10 cellular contexts compared by ENCODE assay signal in genomic region chr1:92834617-92835016, GRCh38. TPM values are rescaled to one million over a fixed set of nuclear protein-coding genes. Genes with fewer than 3 reads are reported as not detected.
A peak's percentile ranks its signal among the peaks of the same experiment; 100 is the strongest.
DNase-seq lines count a peak whose midpoint lies in the region; ATAC-seq, FAIRE-seq and TF ChIP-seq lines count a peak whose summit lies in the region.
"Had no signal": no experiment of that assay in that cellular context is flagged by ENCODE, and none has a peak within 500 bp of the region (broad histone marks: within the 10 kb centered on the region; RNA-seq: fewer than 3 reads in every experiment).

No MANE protein-coding gene starts in this region.

- DNase-seq in activated T-cell treated with anti-CD3 and anti-CD28 coated beads, Interleukin-2, amount 50 U/mL, for 72 hours = no peak
- DNase-seq in activated T-cell treated with anti-CD3 and anti-CD28 coated beads for 4 hours (no peak), fibroblast of pulmonary artery (ENCODE audit: low read depth) (no peak), pancreas (no peak), esophagus muscularis mucosa (ENCODE audit: extremely low spot score) (no peak)
- no peak for DNase-seq in T-helper 2 cell treated with Interferon-gamma antibody and Interleukin-4, amounts not matched to agents 5 μg/mL and 100 μg/mL, for 36 hours (ENCODE audit: low spot score)
- DNase-seq: NCI-H2107 had no signal

- H3K27me3 ChIP-seq in pancreas = no peaks in the 10 kb centered on the region
- no peaks in the 10 kb centered on the region for H3K27me3 ChIP-seq in esophagus muscularis mucosa
- H3K27me3 ChIP-seq: vagina had no signal

- H3K4me3 Mint-ChIP-seq in activated T-cell treated with anti-CD3 and anti-CD28 coated beads, Interleukin-2, amount 50 U/mL, for 72 hours = peak overlapping the region; percentile 93 to 94
- H3K4me3 Mint-ChIP-seq in T-helper 2 cell treated with Interferon-gamma antibody and Interleukin-4, amounts not matched to agents 5 μg/mL and 100 μg/mL, for 36 hours = peak overlapping the region; percentile 99
- peak overlapping the region; percentile 98 for H3K4me3 Mint-ChIP-seq in stimulated activated memory B cell treated with anti-CD40 and anti-IgM and Interleukin-4, amounts not matched to agents 10 μg/mL and 1 μg/mL and 100 μg/mL, for 72 hours

- H3K4me3 ChIP-seq in fibroblast of pulmonary artery (replicated peaks; ENCODE audit: low read depth, low read length) (peak overlapping the region; percentile 100), pancreas (peak overlapping the region in 1 of 4 donors; percentile 89), esophagus muscularis mucosa (peak overlapping the region in 1 of 4 donors; percentile 3)

- ATAC-seq in activated T-cell treated with anti-CD3 and anti-CD28 coated beads, Interleukin-2, amount 50 U/mL, for 72 hours (replicated peaks in 1 of 2) = peak in 1 of 2 donors; percentile 14
- ATAC-seq in stimulated activated memory B cell treated with anti-CD40 and anti-IgM and Interleukin-4, amounts not matched to agents 10 μg/mL and 1 μg/mL and 100 μg/mL, for 72 hours = no peak
- no peak for ATAC-seq in HG03095 (IDR thresholded peaks at IDR 0.05; ENCODE audit: unreplicated experiment)
- ATAC-seq in pancreas = no peak

- no peak for TF ChIP-seq POLR2A in esophagus muscularis mucosa (IDR thresholded peaks at IDR 0.05; ENCODE audit: low read depth)

- H3K27ac ChIP-seq in pancreas (no peak overlapping the region), esophagus muscularis mucosa (replicated peaks in 1 of 4) (peak overlapping the region in 2 of 4 donors; percentile 95)
- H3K27ac ChIP-seq: vagina had no signal

- H3K4me1 Mint-ChIP-seq in activated T-cell treated with anti-CD3 and anti-CD28 coated beads, Interleukin-2, amount 50 U/mL, for 72 hours (ENCODE audit: low read depth) = peaks cover 73% of the 10 kb centered on the region
- peaks cover 59% of the 10 kb centered on the region for H3K4me1 Mint-ChIP-seq in T-helper 2 cell treated with Interferon-gamma antibody and Interleukin-4, amounts not matched to agents 5 μg/mL and 100 μg/mL, for 36 hours (ENCODE audit: low read depth)
- H3K4me1 Mint-ChIP-seq in stimulated activated memory B cell treated with anti-CD40 and anti-IgM and Interleukin-4, amounts not matched to agents 10 μg/mL and 1 μg/mL and 100 μg/mL, for 72 hours = peaks cover 80% of the 10 kb centered on the region

- H3K9me3 ChIP-seq in pancreas (no peaks in the 10 kb centered on the region), esophagus muscularis mucosa (no peaks in the 10 kb centered on the region)
- H3K9me3 ChIP-seq: vagina had no signal

- H3K36me3 Mint-ChIP-seq in activated T-cell treated with anti-CD3 and anti-CD28 coated beads, Interleukin-2, amount 50 U/mL, for 72 hours (ENCODE audit: insufficient read depth in 2 of 2) = peaks cover 23 to 69% of the 10 kb centered on the region in 2 donors
- peaks cover 78% of the 10 kb centered on the region for H3K36me3 Mint-ChIP-seq in T-helper 2 cell treated with Interferon-gamma antibody and Interleukin-4, amounts not matched to agents 5 μg/mL and 100 μg/mL, for 36 hours (ENCODE audit: low read depth)
- peaks cover 74% of the 10 kb centered on the region for H3K36me3 Mint-ChIP-seq in stimulated activated memory B cell treated with anti-CD40 and anti-IgM and Interleukin-4, amounts not matched to agents 10 μg/mL and 1 μg/mL and 100 μg/mL, for 72 hours

- TF ChIP-seq CTCF in fibroblast of pulmonary artery (IDR thresholded peaks at IDR 0.05; ENCODE audit: low read length, missing control alignments) = no peak
- no peak for TF ChIP-seq CTCF in pancreas (IDR thresholded peaks at IDR 0.05)
- no peak for TF ChIP-seq CTCF in esophagus muscularis mucosa (IDR thresholded peaks at IDR 0.05)

- intact Hi-C loops in pancreas (cut with DNase I) (no loop called here), esophagus muscularis mucosa (cut with DNase I) (loop anchor here (10.0 kb wide), 1 partner anchor 50 kb away; the partner anchor contains the start of gene EVI5)

- H3K9me3 Mint-ChIP-seq in activated T-cell treated with anti-CD3 and anti-CD28 coated beads, Interleukin-2, amount 50 U/mL, for 72 hours = no peaks in the 10 kb centered on the region
- H3K9me3 Mint-ChIP-seq in T-helper 2 cell treated with Interferon-gamma antibody and Interleukin-4, amounts not matched to agents 5 μg/mL and 100 μg/mL, for 36 hours = no peaks in the 10 kb centered on the region
- no peaks in the 10 kb centered on the region for H3K9me3 Mint-ChIP-seq in stimulated activated memory B cell treated with anti-CD40 and anti-IgM and Interleukin-4, amounts not matched to agents 10 μg/mL and 1 μg/mL and 100 μg/mL, for 72 hours

- H3K4me1 ChIP-seq in pancreas (peaks cover 15 to 33% (median 29%) of the 10 kb centered on the region in 3 donors), esophagus muscularis mucosa (peaks cover 50 to 73% (median 71%) of the 10 kb centered on the region in 4 donors)

- no peaks in the 10 kb centered on the region for H3K27me3 Mint-ChIP-seq in activated T-cell treated with anti-CD3 and anti-CD28 coated beads, Interleukin-2, amount 50 U/mL, for 72 hours (ENCODE audit: low read depth)
- no peaks in the 10 kb centered on the region for H3K27me3 Mint-ChIP-seq in T-helper 2 cell treated with Interferon-gamma antibody and Interleukin-4, amounts not matched to agents 5 μg/mL and 100 μg/mL, for 36 hours (ENCODE audit: low read depth)
- no peaks in the 10 kb centered on the region for H3K27me3 Mint-ChIP-seq in stimulated activated memory B cell treated with anti-CD40 and anti-IgM and Interleukin-4, amounts not matched to agents 10 μg/mL and 1 μg/mL and 100 μg/mL, for 72 hours

- FAIRE-seq in pancreas (lab: Jason Lieb, UNC) = no peak

- H3K36me3 ChIP-seq in pancreas = peaks cover 0 to 46% (median 31%) of the 10 kb centered on the region in 3 donors
- peaks cover 0 to 62% (median 49%) of the 10 kb centered on the region in 4 donors for H3K36me3 ChIP-seq in esophagus muscularis mucosa

- peak overlapping the region; percentile 98 for H3K27ac Mint-ChIP-seq in activated T-cell treated with anti-CD3 and anti-CD28 coated beads, Interleukin-2, amount 50 U/mL, for 72 hours
- H3K27ac Mint-ChIP-seq in T-helper 2 cell treated with Interferon-gamma antibody and Interleukin-4, amounts not matched to agents 5 μg/mL and 100 μg/mL, for 36 hours = peak overlapping the region; percentile 22
- H3K27ac Mint-ChIP-seq in stimulated activated memory B cell treated with anti-CD40 and anti-IgM and Interleukin-4, amounts not matched to agents 10 μg/mL and 1 μg/mL and 100 μg/mL, for 72 hours = peak overlapping the region; percentile 100

- 62 to 64% methylated on average over 5 of the region's 5 CpGs for WGBS in pancreas, 2 donors
- 55% methylated on average over 5 of the region's 5 CpGs for WGBS in esophagus muscularis mucosa

- TF ChIP-seq EP300 in esophagus muscularis mucosa (IDR thresholded peaks at IDR 0.05) = no peak

RNA-seq across cellular contexts. Expression of gene RPL5, which starts 2.8 kb away (rescaled TPM):
- 1,000 to 10,000 TPM; 1,534 to 1,619 TPM for total RNA-seq in activated T-cell treated with anti-CD3 and anti-CD28 coated beads, Interleukin-2, amount 50 U/mL, for 72 hours
- 100 to 1,000 TPM; 595 to 972 (median 752) TPM for total RNA-seq in pancreas
- polyA plus RNA-seq in pancreas = 1,000 to 10,000 TPM; 1,227 to 1,336 TPM
- total RNA-seq in esophagus muscularis mucosa = 1,000 to 10,000 TPM; 1,085 to 2,182 (median 1,790) TPM

RNA-seq across cellular contexts. Expression of gene EVI5, which starts 49.7 kb away (rescaled TPM):
- total RNA-seq in activated T-cell treated with anti-CD3 and anti-CD28 coated beads, Interleukin-2, amount 50 U/mL, for 72 hours = 10 to 100 TPM; 30.8 to 40.1 TPM
- total RNA-seq in pancreas (10 to 100 TPM; 10.8 to 21.7 (median 14.1) TPM), esophagus muscularis mucosa (10 to 100 TPM; 32.3 to 55.2 (median 40.4) TPM)
- 1 to 10 TPM; 3.3 to 4.4 TPM for polyA plus RNA-seq in pancreas

Comparison
In these comparisons a context has a peak if more than half of its experiments do, and no peak if none do; other contexts are left out.
1. H3K27ac Mint-ChIP-seq: peak in every context shown above with its lines; median percentile 100 in stimulated activated memory B cell treated with anti-CD40 and anti-IgM and Interleukin-4, amounts not matched to agents 10 μg/mL and 1 μg/mL and 100 μg/mL, for 72 hours; 98 in activated T-cell treated with anti-CD3 and anti-CD28 coated beads, Interleukin-2, amount 50 U/mL, for 72 hours; 22 in T-helper 2 cell treated with Interferon-gamma antibody and Interleukin-4, amounts not matched to agents 5 μg/mL and 100 μg/mL, for 36 hours.